ENCODE assay signal across 12 cellular contexts in genomic region chr19:8305798-8306197, GRCh38. TPM values are rescaled to one million over a fixed set of nuclear protein-coding genes. Genes with fewer than 3 reads are reported as not detected.
DNase-seq lines count a peak whose midpoint lies in the region; ATAC-seq, FAIRE-seq and TF ChIP-seq lines count a peak whose summit lies in the region.
"Had no signal": no experiment of that assay in that cellular context is flagged by ENCODE, and none has a peak within 500 bp of the region (broad histone marks: within the 10 kb centered on the region; RNA-seq: fewer than 3 reads in every experiment).

No MANE protein-coding gene starts in this region.

- H2AFZ ChIP-seq in osteoblast (ENCODE audit: low read length) = no peak overlapping the region

- no peak for TF ChIP-seq POLR2A in NB4 (IDR thresholded peaks at IDR 0.05; ENCODE audit: extremely low read depth, insufficient read length)

- H3K27ac ChIP-seq in CD4-positive, CD25-positive, alpha-beta regulatory T cell (ENCODE audit: insufficient read depth, low read length, poor library complexity, severe bottlenecking) = no peak overlapping the region
- no peak overlapping the region for H3K27ac ChIP-seq in osteoblast (ENCODE audit: low read depth, low read length)

- H3K27ac Mint-ChIP-seq in CD4-positive, CD25-positive, alpha-beta regulatory T cell = peak overlapping the region in 2 of 3 donors; percentile 84 to 85
- H3K27ac Mint-ChIP-seq in activated naive CD8-positive, alpha-beta T cell treated with anti-CD3 and anti-CD28 coated beads for 36 hours = peak overlapping the region; percentile 42
- H3K27ac Mint-ChIP-seq: dendritic cell treated with granulocyte-macrophage colony-stimulating factor and Interleukin-4, amounts not matched to agents 40 ng/mL and 50 ng/mL, for 4 days had no signal

- no peaks in the 10 kb centered on the region for H3K9me3 ChIP-seq in CD4-positive, CD25-positive, alpha-beta regulatory T cell (ENCODE audit: control insufficient read depth in 2 of 2, low read length in 2 of 2)
- H3K9me3 ChIP-seq in osteoblast (ENCODE audit: low read depth, low read length) = no peaks in the 10 kb centered on the region

- peaks cover 7% of the 10 kb centered on the region for H3K36me3 ChIP-seq in CD4-positive, CD25-positive, alpha-beta regulatory T cell (ENCODE audit: control insufficient read depth, insufficient read depth, low read length)
- peaks cover 4% of the 10 kb centered on the region for H3K36me3 ChIP-seq in osteoblast (ENCODE audit: insufficient read depth, low read length)

- DNase-seq in CD4-positive, CD25-positive, alpha-beta regulatory T cell = peak in 1 of 3 donors; percentile 0
- peak; percentile 18 for DNase-seq in NB4 (ENCODE audit: low read depth)
- no peak for DNase-seq in activated naive CD8-positive, alpha-beta T cell treated with anti-CD3 and anti-CD28 coated beads for 36 hours
- peak; percentile 77 for DNase-seq in osteoblast (ENCODE audit: insufficient read length, low spot score, missing footprints)
- no peak for DNase-seq in D341Med (ENCODE audit: low spot score)
- no peak for DNase-seq in AG08395 (ENCODE audit: low spot score)
- no peak for DNase-seq in RCC 7860 (ENCODE audit: low spot score)
- DNase-seq: foreskin melanocyte, NCI-H1092, trophoblast cell had no signal

- H3K4me1 Mint-ChIP-seq in CD4-positive, CD25-positive, alpha-beta regulatory T cell = peaks cover 12 to 44% (median 19%) of the 10 kb centered on the region in 4 donors
- H3K4me1 Mint-ChIP-seq in activated naive CD8-positive, alpha-beta T cell treated with anti-CD3 and anti-CD28 coated beads for 36 hours = peaks cover 34% of the 10 kb centered on the region

- H3K4me2 ChIP-seq in osteoblast (ENCODE audit: insufficient read depth, low read length) = no peak overlapping the region

- no peak for TF ChIP-seq CTCF in NB4 (IDR thresholded peaks at IDR 0.05; ENCODE audit: low read depth, low read length)
- no peak for TF ChIP-seq CTCF in osteoblast (IDR thresholded peaks at IDR 0.05; ENCODE audit: extremely low read depth, low read depth, low read length)

- FAIRE-seq in RCC 7860 (lab: Jason Lieb, UNC) = no peak

- H3K27me3 Mint-ChIP-seq in CD4-positive, CD25-positive, alpha-beta regulatory T cell = no peaks in the 10 kb centered on the region
- H3K27me3 Mint-ChIP-seq in activated naive CD8-positive, alpha-beta T cell treated with anti-CD3 and anti-CD28 coated beads for 36 hours = no peaks in the 10 kb centered on the region

- no peaks in the 10 kb centered on the region for H3K36me3 Mint-ChIP-seq in CD4-positive, CD25-positive, alpha-beta regulatory T cell
- peaks cover 28% of the 10 kb centered on the region for H3K36me3 Mint-ChIP-seq in activated naive CD8-positive, alpha-beta T cell treated with anti-CD3 and anti-CD28 coated beads for 36 hours

- no peaks in the 10 kb centered on the region for H3K79me2 ChIP-seq in osteoblast (ENCODE audit: insufficient read depth, low read length)

- H3K4me3 ChIP-seq in CD4-positive, CD25-positive, alpha-beta regulatory T cell (ENCODE audit: low read depth, low read length) = no peak overlapping the region
- H3K4me3 ChIP-seq in NB4 (ENCODE audit: low read depth, low read length) (no peak overlapping the region), osteoblast (ENCODE audit: insufficient read depth, low read length) (no peak overlapping the region)

- H3K4me1 ChIP-seq in CD4-positive, CD25-positive, alpha-beta regulatory T cell (ENCODE audit: control insufficient read depth, insufficient read depth, low read length, poor library complexity, severe bottlenecking) = peaks cover 40% of the 10 kb centered on the region
- peaks cover 14% of the 10 kb centered on the region for H3K4me1 ChIP-seq in osteoblast (ENCODE audit: insufficient read depth, low read length)

- H3K27me3 ChIP-seq in CD4-positive, CD25-positive, alpha-beta regulatory T cell (ENCODE audit: control insufficient read depth, insufficient read depth, low read length) = no peaks in the 10 kb centered on the region
- H3K27me3 ChIP-seq in osteoblast (ENCODE audit: insufficient read depth, low read length) = no peaks in the 10 kb centered on the region

- no peak for ATAC-seq in CD4-positive, CD25-positive, alpha-beta regulatory T cell (ENCODE audit: low read depth in 2 of 2)
- no peak for ATAC-seq in GM21526 (IDR thresholded peaks at IDR 0.05; ENCODE audit: low FRiP score, unreplicated experiment)

- H3K9me3 Mint-ChIP-seq in CD4-positive, CD25-positive, alpha-beta regulatory T cell = peaks cover 0 to 1% (median 0%) of the 10 kb centered on the region in 7 donors
- H3K9me3 Mint-ChIP-seq in activated naive CD8-positive, alpha-beta T cell treated with anti-CD3 and anti-CD28 coated beads for 36 hours = no peaks in the 10 kb centered on the region
- H3K9me3 Mint-ChIP-seq: dendritic cell treated with granulocyte-macrophage colony-stimulating factor and Interleukin-4, amounts not matched to agents 40 ng/mL and 50 ng/mL, for 4 days had no signal

- H3K4me3 Mint-ChIP-seq in CD4-positive, CD25-positive, alpha-beta regulatory T cell = peak overlapping the region in 3 of 4 donors; percentile 75 to 99 (median 92)
- H3K4me3 Mint-ChIP-seq in activated naive CD8-positive, alpha-beta T cell treated with anti-CD3 and anti-CD28 coated beads for 36 hours = peak overlapping the region; percentile 94
- H3K4me3 Mint-ChIP-seq: dendritic cell treated with granulocyte-macrophage colony-stimulating factor and Interleukin-4, amounts not matched to agents 40 ng/mL and 50 ng/mL, for 4 days had no signal

- H4K20me1 ChIP-seq in osteoblast (ENCODE audit: insufficient read depth, low read length) = no peaks in the 10 kb centered on the region

RNA-seq across cellular contexts. Expression of gene CD320, which starts 2.4 kb away (rescaled TPM):
- total RNA-seq in CD4-positive, CD25-positive, alpha-beta regulatory T cell = 27.0 TPM
- polyA plus RNA-seq in CD4-positive, CD25-positive, alpha-beta regulatory T cell = 10 to 100 TPM; 42.4 to 63.7 (median 60.0) TPM
- total RNA-seq in activated naive CD8-positive, alpha-beta T cell treated with anti-CD3 and anti-CD28 coated beads for 36 hours = 10 to 100 TPM; 71.5 to 77.7 TPM
- total RNA-seq in osteoblast = 18.6 and 22.8 TPM in 2 replicates

RNA-seq across cellular contexts. Expression of gene NDUFA7, which starts 15.4 kb away (rescaled TPM):
- 27.4 TPM for total RNA-seq in CD4-positive, CD25-positive, alpha-beta regulatory T cell
- 100 to 1,000 TPM; 130 to 181 (median 149) TPM for polyA plus RNA-seq in CD4-positive, CD25-positive, alpha-beta regulatory T cell
- total RNA-seq in activated naive CD8-positive, alpha-beta T cell treated with anti-CD3 and anti-CD28 coated beads for 36 hours = 10 to 100 TPM; 78.0 to 84.8 TPM
- 9.0 and 18.3 TPM in 2 replicates for total RNA-seq in osteoblast

RNA-seq across cellular contexts. Expression of gene RPS28, which starts 15.5 kb away (rescaled TPM):
- total RNA-seq in CD4-positive, CD25-positive, alpha-beta regulatory T cell = 2,201 TPM
- polyA plus RNA-seq in CD4-positive, CD25-positive, alpha-beta regulatory T cell = 1,000 to 10,000 TPM; 1,925 to 3,295 (median 2,756) TPM
- 1,000 to 10,000 TPM; 2,304 to 2,331 TPM for total RNA-seq in activated naive CD8-positive, alpha-beta T cell treated with anti-CD3 and anti-CD28 coated beads for 36 hours
- 177 and 180 TPM in 2 replicates for total RNA-seq in osteoblast

RNA-seq across cellular contexts. Expression of gene KANK3, which starts 37.3 kb away (rescaled TPM):
- 4.4 TPM for total RNA-seq in CD4-positive, CD25-positive, alpha-beta regulatory T cell
- 1 to 10 TPM in 2 of 4 donors, under 1 TPM in 2; 0.40 to 2.1 (median 1.0) TPM for polyA plus RNA-seq in CD4-positive, CD25-positive, alpha-beta regulatory T cell
- under 1 TPM; 0.47 to 0.64 TPM for total RNA-seq in activated naive CD8-positive, alpha-beta T cell treated with anti-CD3 and anti-CD28 coated beads for 36 hours
- 0.59 TPM in 1 of 2 replicates, not detected in the other for total RNA-seq in osteoblast

RNA-seq across cellular contexts. Expression of gene ANGPTL4, which starts 58.2 kb away (rescaled TPM):
- total RNA-seq in CD4-positive, CD25-positive, alpha-beta regulatory T cell = not detected
- polyA plus RNA-seq in CD4-positive, CD25-positive, alpha-beta regulatory T cell = not detected
- 1 to 10 TPM; 1.9 to 2.1 TPM for total RNA-seq in activated naive CD8-positive, alpha-beta T cell treated with anti-CD3 and anti-CD28 coated beads for 36 hours
- total RNA-seq in osteoblast = 1.1 and 1.2 TPM in 2 replicates

Comparison
In these comparisons a context has a peak if more than half of its experiments do, and no peak if none do; other contexts are left out.
1. DNase-seq: peak in NB4 (single experiment) and osteoblast (single experiment); none in activated naive CD8-positive, alpha-beta T cell treated with anti-CD3 and anti-CD28 coated beads for 36 hours (single experiment), D341Med (single experiment), AG08395 (single experiment) and RCC 7860 (single experiment).
2. RNA of gene RPS28, which starts 15.5 kb away (total RNA-seq): 2,304 to 2,331 TPM in activated naive CD8-positive, alpha-beta T cell treated with anti-CD3 and anti-CD28 coated beads for 36 hours and 2,201 TPM in CD4-positive, CD25-positive, alpha-beta regulatory T cell (single experiment); 177 to 180 TPM in osteoblast; every median in the first group is over 10 times any median in the second.